ENCODE assay signal across 9 cellular contexts in the genomic region with DNA sequence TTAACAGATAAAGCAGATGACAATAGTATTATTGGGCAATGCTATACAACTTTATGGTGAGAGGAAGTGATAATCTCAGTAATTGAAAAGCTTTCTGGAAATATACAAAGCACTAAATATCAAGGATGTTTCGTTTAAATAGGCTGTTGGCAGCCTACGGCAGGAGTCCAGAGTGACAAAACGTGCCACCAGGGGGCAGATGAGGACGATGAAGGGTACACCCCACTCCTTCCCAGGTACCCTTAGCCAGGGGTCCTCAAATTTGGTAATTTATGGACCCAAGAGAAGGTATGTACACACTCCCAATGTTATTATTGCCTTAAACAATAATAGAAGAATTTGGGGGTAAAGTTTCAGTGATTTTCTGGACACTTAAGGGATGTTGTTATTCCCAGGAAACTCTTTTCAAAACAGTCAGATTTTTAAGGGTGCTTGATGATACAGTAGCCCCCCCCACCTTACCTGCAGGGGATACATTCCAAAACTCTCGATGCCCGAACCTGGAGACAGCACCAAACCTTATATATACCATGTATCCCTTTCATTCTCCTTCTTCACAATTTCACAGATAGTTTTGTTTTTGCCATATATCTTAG. TPM values are rescaled to one million over a fixed set of nuclear protein-coding genes. Genes with fewer than 3 reads are reported as not detected.
DNase-seq lines count a peak whose midpoint lies in the region; ATAC-seq and TF ChIP-seq lines count a peak whose summit lies in the region.
"Had no signal": no experiment of that assay in that cellular context is flagged by ENCODE, and none has a peak within 500 bp of the region (broad histone marks: within the 10 kb centered on the region; RNA-seq: fewer than 3 reads in every experiment).

No MANE protein-coding gene starts in this region.

- TF ChIP-seq EP300 in transverse colon (IDR thresholded peaks at IDR 0.05; ENCODE audit: low read depth), result no peak

- peak overlapping the region; percentile 65; the same call in 1 of the 2 replicates for H3K4me3 ChIP-seq in GM23338
- H3K4me3 ChIP-seq in transverse colon, result no peak overlapping the region

- no peak overlapping the region for H3K27ac Mint-ChIP-seq in GM23338
- no peak overlapping the region for H3K27ac Mint-ChIP-seq in WTC11

- H3K9me3 ChIP-seq in transverse colon, result no peaks in the 10 kb centered on the region

- H3K4me1 Mint-ChIP-seq in GM23338 (peaks cover 13% of the 10 kb centered on the region), WTC11 (peaks cover 16% of the 10 kb centered on the region)
- H3K4me1 Mint-ChIP-seq: central memory CD8-positive, alpha-beta T cell had no signal

- in situ Hi-C loops in transverse colon (cut with MboI; ENCODE audit: low pct_ligation_motif_present in 1 of 4, low pct_unique_long_range_greater_than_20kb in 1 of 4, low sequenced_read_pairs in 3 of 4), result loop anchor here (10.0 to 25.0 kb wide), 3 partner anchors 206 to 216 kb away; no protein-coding TSS in a partner anchor

- TF ChIP-seq CTCF in GM23338 (conservative IDR thresholded peaks at IDR 0.05; ENCODE audit: low read depth in 2 of 2) (peak; percentile 77 to 93), WTC11 (IDR thresholded peaks at IDR 0.05) (peak; percentile 39; the same call in 1 of the 2 replicates), transverse colon (IDR thresholded peaks at IDR 0.05) (peak; percentile 38 to 59 (median 42))

- POLR2A ChIA-PET in WTC11 (lab: Charles Lee), result no interaction called here

- H3K27ac ChIP-seq in GM23338 (ENCODE audit: low read depth), result no peak overlapping the region
- no peak overlapping the region for H3K27ac ChIP-seq in transverse colon

- H3K4me3 Mint-ChIP-seq in GM23338, result no peak overlapping the region
- H3K4me3 Mint-ChIP-seq in WTC11, result peak overlapping the region; percentile 72
- H3K4me3 Mint-ChIP-seq: central memory CD8-positive, alpha-beta T cell had no signal

- TF ChIP-seq POLR2A in transverse colon (IDR thresholded peaks at IDR 0.05), result no peak

- ATAC-seq in GM23338, result peak; percentile 43
- no peak for ATAC-seq in WTC11
- ATAC-seq in GM18873 (IDR thresholded peaks at IDR 0.05; ENCODE audit: low FRiP score, unreplicated experiment), result no peak

- CTCF ChIA-PET in WTC11 (lab: Charles Lee), result interaction anchor here (0.6 to 0.9 kb wide), 4 partner anchors 94 to 229 kb away, joined by 3 to 5 read pairs (median 3); no protein-coding TSS in a partner anchor

- WGBS in transverse colon (ENCODE audit: low coverage in 1 of 2), 2 donors, result 17 to 21% methylated on average over 5 to 6 of the region's 6 CpGs

- H3K79me2 ChIP-seq in GM23338 (replicated peaks; ENCODE audit: insufficient read depth), result no peaks in the 10 kb centered on the region

- peaks cover 14% of the 10 kb centered on the region for H3K27me3 Mint-ChIP-seq in GM23338 (ENCODE audit: insufficient read depth, low read depth, poor library complexity)
- H3K27me3 Mint-ChIP-seq in WTC11 (ENCODE audit: low read depth), result peaks cover 7% of the 10 kb centered on the region; the same call in 1 of the 2 replicates
- H3K27me3 Mint-ChIP-seq: central memory CD8-positive, alpha-beta T cell had no signal

- H3K36me3 Mint-ChIP-seq in GM23338 (ENCODE audit: low read depth) (peaks cover 6% of the 10 kb centered on the region; the same call in 1 of the 3 replicates), WTC11 (peaks cover 21% of the 10 kb centered on the region)

- no peak overlapping the region for H2AFZ ChIP-seq in GM23338

- H3F3A ChIP-seq in GM23338 (replicated peaks; ENCODE audit: low read depth), result no peaks in the 10 kb centered on the region

- H3K4me2 ChIP-seq in GM23338, result peak overlapping the region; percentile 81

- intact Hi-C loops in transverse colon (cut with DNase I; ENCODE audit: low total_unique reads), result no loop called here

- DNase-seq in AG20443 (ENCODE audit: low spot score), result peak; percentile 26
- DNase-seq in GM23338 (ENCODE audit: low spot score), result peak; percentile 82
- peak; percentile 67 for DNase-seq in WTC11 (ENCODE audit: low spot score)
- peak; percentile 67 for DNase-seq in inferior parietal cortex (ENCODE audit: extremely low spot score)
- DNase-seq in transverse colon, result peak; percentile 40
- no peak for DNase-seq in SW 1271 (lab: John Stamatoyannopoulos, UW)
- no peak for DNase-seq in 8988T

- H3K4me1 ChIP-seq in GM23338 (ENCODE audit: insufficient read depth) (peaks cover 22% of the 10 kb centered on the region), transverse colon (peaks cover 0 to 5% (median 2%) of the 10 kb centered on the region in 4 donors)

- H3K9me2 ChIP-seq in GM23338 (ENCODE audit: insufficient read depth), result no peaks in the 10 kb centered on the region

- no peaks in the 10 kb centered on the region for H4K20me1 ChIP-seq in GM23338 (replicated peaks; ENCODE audit: insufficient read depth)

- H3K27me3 ChIP-seq in GM23338 (ENCODE audit: insufficient read depth), result peaks cover 18% of the 10 kb centered on the region
- peaks cover 19% of the 10 kb centered on the region for H3K27me3 ChIP-seq in transverse colon

- H3K36me3 ChIP-seq in GM23338 (ENCODE audit: insufficient read depth) (no peaks in the 10 kb centered on the region), transverse colon (no peaks in the 10 kb centered on the region)

- H3K9me3 Mint-ChIP-seq in GM23338 (peaks cover 69% of the 10 kb centered on the region), WTC11 (peaks cover 25% of the 10 kb centered on the region)
- H3K9me3 Mint-ChIP-seq: central memory CD8-positive, alpha-beta T cell had no signal

TF ChIP-seq in GM23338, 12 proteins besides CTCF, POLR2A, EP300 and RAD21 (continues in another document):
- TF ChIP-seq ZNF331 (CRISPR knock-in tag; IDR thresholded peaks at IDR 0.05; ENCODE audit: low read depth) (no peak), EZH2 (IDR thresholded peaks at IDR 0.05; ENCODE audit: low read depth, unreplicated experiment) (no peak), STAT1 (IDR thresholded peaks at IDR 0.05; ENCODE audit: unreplicated experiment) (no peak)

TF ChIP-seq in WTC11, 78 proteins besides CTCF, POLR2A, EP300 and RAD21:
- TF ChIP-seq TCF7 (CRISPR knock-in tag; IDR thresholded peaks at IDR 0.05; ENCODE audit: low read depth) (no peak), TP53 (CRISPR knock-in tag; IDR thresholded peaks at IDR 0.05) (no peak)
- TF ChIP-seq, protein P1, sequence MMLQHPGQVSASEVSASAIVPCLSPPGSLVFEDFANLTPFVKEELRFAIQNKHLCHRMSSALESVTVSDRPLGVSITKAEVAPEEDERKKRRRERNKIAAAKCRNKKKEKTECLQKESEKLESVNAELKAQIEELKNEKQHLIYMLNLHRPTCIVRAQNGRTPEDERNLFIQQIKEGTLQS (CRISPR knock-in tag; conservative IDR thresholded peaks at IDR 0.05), result no peak
- TF ChIP-seq, protein P2, sequence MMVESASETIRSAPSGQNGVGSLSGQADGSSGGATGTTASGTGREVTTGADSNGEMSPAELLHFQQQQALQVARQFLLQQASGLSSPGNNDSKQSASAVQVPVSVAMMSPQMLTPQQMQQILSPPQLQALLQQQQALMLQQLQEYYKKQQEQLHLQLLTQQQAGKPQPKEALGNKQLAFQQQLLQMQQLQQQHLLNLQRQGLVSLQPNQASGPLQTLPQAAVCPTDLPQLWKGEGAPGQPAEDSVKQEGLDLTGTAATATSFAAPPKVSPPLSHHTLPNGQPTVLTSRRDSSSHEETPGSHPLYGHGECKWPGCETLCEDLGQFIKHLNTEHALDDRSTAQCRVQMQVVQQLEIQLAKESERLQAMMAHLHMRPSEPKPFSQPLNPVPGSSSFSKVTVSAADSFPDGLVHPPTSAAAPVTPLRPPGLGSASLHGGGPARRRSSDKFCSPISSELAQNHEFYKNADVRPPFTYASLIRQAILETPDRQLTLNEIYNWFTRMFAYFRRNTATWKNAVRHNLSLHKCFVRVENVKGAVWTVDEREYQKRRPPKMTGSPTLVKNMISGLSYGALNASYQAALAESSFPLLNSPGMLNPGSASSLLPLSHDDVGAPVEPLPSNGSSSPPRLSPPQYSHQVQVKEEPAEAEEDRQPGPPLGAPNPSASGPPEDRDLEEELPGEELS (CRISPR knock-in tag; IDR thresholded peaks at IDR 0.05), result no peak
TF ChIP-seq in WTC11: peak in this region for 0.

RNA-seq across cellular contexts. Expression of a gene that starts 1.4 kb away (rescaled TPM):
- total RNA-seq in GM23338 (2014; rRNA removed; shearing (Covaris generic)), result 10.1 and 10.2 TPM in 2 replicates
- 4.8 and 6.0 TPM in 2 replicates for polyA plus RNA-seq in GM23338 (2016; fragmentation: Nextera tagmentation; extraction: Ambion mirVana)
- total RNA-seq in WTC11 (2021) (10.7 to 12.4 TPM (median 11.2 TPM) in 3 replicates), transverse colon (1 to 10 TPM in 1 of 4 donors, under 1 TPM in 2, not detected in 1; 0.14 to 4.5 (median 0.80) TPM)

RNA-seq across cellular contexts. Expression of a gene that starts 38.1 kb away (rescaled TPM):
- 91.6 and 98.1 TPM in 2 replicates for total RNA-seq in GM23338 (2014; rRNA removed; shearing (Covaris generic))
- 43.7 and 48.1 TPM in 2 replicates for polyA plus RNA-seq in GM23338 (2016; fragmentation: Nextera tagmentation; extraction: Ambion mirVana)
- total RNA-seq in WTC11 (2021) (40.0 to 49.7 TPM (median 45.1 TPM) in 3 replicates), transverse colon (10 to 100 TPM; 21.4 to 66.7 (median 31.1) TPM)

Comparison
In these comparisons a context has a peak if more than half of its experiments do, and no peak if none do; other contexts are left out.
1. DNase-seq: peak in AG20443 (single experiment), GM23338 (single experiment), WTC11 (single experiment), inferior parietal cortex (single experiment) and transverse colon (single experiment); none in SW 1271 (0 of 2) and 8988T (single experiment).
2. Peak in every context shown above with its lines, with median percentiles within 50 percentile points of each other: CTCF ChIP-seq.